27 cellular contexts compared by ENCODE assay signal in the genomic region with DNA sequence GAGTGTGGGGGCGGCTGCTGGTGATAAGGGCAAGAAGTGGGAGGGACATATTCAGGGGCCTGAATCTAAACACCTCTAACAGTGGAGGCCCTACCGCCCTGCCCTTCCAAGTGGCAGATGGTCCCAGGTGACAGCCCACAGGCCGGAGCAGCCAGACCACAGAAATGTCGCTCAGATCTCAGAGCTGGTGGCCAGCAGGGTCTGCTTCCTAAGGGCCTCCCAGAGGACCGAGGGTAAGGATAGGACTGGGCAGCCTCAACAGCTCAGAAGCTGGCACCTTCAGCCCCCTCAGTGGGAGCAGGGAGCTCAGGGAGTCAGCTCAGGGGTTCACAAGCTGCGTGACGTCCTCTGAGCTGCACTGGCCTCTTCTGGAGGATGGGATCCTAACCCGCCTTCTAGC.
"Had no signal": no experiment of that assay in that cellular context is flagged by ENCODE, and none has a peak within 500 bp of the region (broad histone marks: within the 10 kb centered on the region; RNA-seq: fewer than 3 reads in every experiment).

No MANE protein-coding gene starts in this region.

- ATAC-seq: effector memory CD8-positive, alpha-beta T cell; esophagus mucosa; gastrocnemius medialis; heart right ventricle; left cardiac atrium; left lung; left ventricle myocardium superior; lower lobe of right lung; mucosa of descending colon had no signal

- FAIRE-seq: endometrium, islet of Langerhans, keratinocyte had no signal

- H3K27me3 Mint-ChIP-seq: dendritic cell treated with granulocyte-macrophage colony-stimulating factor and Interleukin-4, amounts not matched to agents 40 ng/mL and 50 ng/mL, for 4 days had no signal

- H3K9me3 ChIP-seq: colonic mucosa, esophagus squamous epithelium, gastrocnemius medialis, heart right ventricle, left lung, lower lobe of right lung, mucosa of descending colon had no signal

- H3K4me1 Mint-ChIP-seq: endodermal cell, mesothelial cell of epicardium, naive B cell had no signal

- H3K9me3 Mint-ChIP-seq: dendritic cell treated with granulocyte-macrophage colony-stimulating factor and Interleukin-4, amounts not matched to agents 40 ng/mL and 50 ng/mL, for 4 days; effector memory CD8-positive, alpha-beta T cell; endodermal cell; mesothelial cell of epicardium; naive B cell had no signal

- H3K4me3 ChIP-seq: colonic mucosa, esophagus squamous epithelium, gastrocnemius medialis, heart right ventricle, left lung, lower lobe of right lung, mucosa of descending colon had no signal

- DNase-seq: colonic mucosa; cortex of kidney; effector CD8-positive, alpha-beta T cell; effector memory CD8-positive, alpha-beta T cell; endodermal cell; erythroblast; esophagus squamous epithelium; foreskin fibroblast; foreskin melanocyte; gastrocnemius medialis; glutamatergic neuron; heart right ventricle; hippocampal formation; left cardiac atrium; left lung; left ventricle myocardium superior; lower lobe of right lung; mesenchymal stem cell; mucosa of descending colon; naive B cell had no signal

- H3K27ac ChIP-seq: colonic mucosa, epithelial cell of prostate, esophagus squamous epithelium, gastrocnemius medialis, heart right ventricle, left lung, lower lobe of right lung had no signal

- H3K27ac Mint-ChIP-seq: dendritic cell treated with granulocyte-macrophage colony-stimulating factor and Interleukin-4, amounts not matched to agents 40 ng/mL and 50 ng/mL, for 4 days; effector memory CD8-positive, alpha-beta T cell; endodermal cell; mesothelial cell of epicardium had no signal

- H3K4me1 ChIP-seq: colonic mucosa, esophagus squamous epithelium, gastrocnemius medialis, heart right ventricle, left lung, lower lobe of right lung had no signal

- H3K4me3 Mint-ChIP-seq: dendritic cell treated with granulocyte-macrophage colony-stimulating factor and Interleukin-4, amounts not matched to agents 40 ng/mL and 50 ng/mL, for 4 days; effector memory CD8-positive, alpha-beta T cell; endodermal cell; mesothelial cell of epicardium had no signal

- H3K36me3 Mint-ChIP-seq: mesothelial cell of epicardium had no signal

- H3K27me3 ChIP-seq: colonic mucosa had no signal

- H3K36me3 ChIP-seq: colonic mucosa, esophagus squamous epithelium, gastrocnemius medialis, heart right ventricle, left lung, lower lobe of right lung had no signal
